In genomic region chr16:68469728-68470460, GRCh38 we compare ENCODE assay signal across 8 cellular contexts. TPM values are rescaled to one million over a fixed set of nuclear protein-coding genes. Genes with fewer than 3 reads are reported as not detected.
DNase-seq lines count a peak whose midpoint lies in the region; ATAC-seq and TF ChIP-seq lines count a peak whose summit lies in the region.

No MANE protein-coding gene starts in this region.

- no peak for DNase-seq in tibial artery
- DNase-seq in RWPE1 (ENCODE audit: low spot score): no peak
- no peak for DNase-seq in NCI-H1694 (lab: John Stamatoyannopoulos, UW)
- no peak for DNase-seq in MCF 10A (ENCODE audit: unreplicated experiment)

- H3K4me2 ChIP-seq in OCI-LY3 (ENCODE audit: low read length): peak overlapping the region; percentile 94

- peak overlapping the region; percentile 96 for H3K9ac ChIP-seq in OCI-LY3 (ENCODE audit: low read length)

- H2AFZ ChIP-seq in OCI-LY3 (ENCODE audit: low read depth, low read length): no peak overlapping the region

- H3K27me3 Mint-ChIP-seq in MCF 10A (ENCODE audit: insufficient read depth, unreplicated experiment): peaks cover 42% of the 10 kb centered on the region

- peak; percentile 23 for ATAC-seq in GM18502 (IDR thresholded peaks at IDR 0.05; ENCODE audit: poor library complexity, unreplicated experiment)
- peak; percentile 16 for ATAC-seq in HG02610 (IDR thresholded peaks at IDR 0.05; ENCODE audit: unreplicated experiment)
- ATAC-seq in gastroesophageal sphincter: peak; percentile 27

- H4K20me1 ChIP-seq in OCI-LY3 (ENCODE audit: insufficient read depth, low read length): no peaks in the 10 kb centered on the region

- H3K4me1 Mint-ChIP-seq in MCF 10A (ENCODE audit: insufficient read depth, unreplicated experiment): no peaks in the 10 kb centered on the region

- H3K79me2 ChIP-seq in OCI-LY3 (ENCODE audit: low read length): no peaks in the 10 kb centered on the region

- no peak for TF ChIP-seq CTCF in OCI-LY3 (IDR thresholded peaks at IDR 0.05; ENCODE audit: low read depth, low read length)
- no peak for TF ChIP-seq CTCF in gastroesophageal sphincter (IDR thresholded peaks at IDR 0.05)
- no peak for TF ChIP-seq CTCF in tibial artery (IDR thresholded peaks at IDR 0.05)
- TF ChIP-seq CTCF in RWPE1 (conservative IDR thresholded peaks at IDR 0.05; ENCODE audit: low read depth): no peak
- TF ChIP-seq CTCF in MCF 10A (IDR thresholded peaks at IDR 0.05; ENCODE audit: unreplicated experiment): no peak

- no peaks in the 10 kb centered on the region for H3K9me3 ChIP-seq in OCI-LY3 (ENCODE audit: insufficient read depth, low read length)
- no peaks in the 10 kb centered on the region for H3K9me3 ChIP-seq in gastroesophageal sphincter
- H3K9me3 ChIP-seq in tibial artery: no peaks in the 10 kb centered on the region

- H3K36me3 ChIP-seq in OCI-LY3 (replicated peaks; ENCODE audit: low read depth, low read length): no peaks in the 10 kb centered on the region
- no peaks in the 10 kb centered on the region for H3K36me3 ChIP-seq in gastroesophageal sphincter
- H3K36me3 ChIP-seq in tibial artery: no peaks in the 10 kb centered on the region

- intact Hi-C loops in tibial artery (cut with DNase I; ENCODE audit: low total_unique reads) (no loop called here), MCF 10A (cut with micrococcal nuclease) (no loop called here)

- TF ChIP-seq POLR2A in gastroesophageal sphincter (IDR thresholded peaks at IDR 0.05): no peak

- no peaks in the 10 kb centered on the region for H3K36me3 Mint-ChIP-seq in MCF 10A (ENCODE audit: insufficient read depth, unreplicated experiment)

- H3K4me3 Mint-ChIP-seq in MCF 10A (ENCODE audit: unreplicated experiment): no peak overlapping the region

- POLR2A ChIA-PET in RWPE1 (lab: Yijun Ruan, JAX; ENCODE audit: low non-redundant PET) (no interaction called here), MCF 10A (lab: Yijun Ruan, JAX) (interaction anchor here (0.8 to 1.3 kb wide), 2 partner anchors 10 to 43 kb away, joined by 3 read pairs; no protein-coding TSS in a partner anchor)

- BruUV-seq in MCF 10A (replicated peaks; lab: Mats Ljungman, UMichigan): no TSS peak

- CTCF ChIA-PET in RWPE1 (lab: Yijun Ruan, JAX) (interaction anchor here (0.7 to 0.8 kb wide), 2 partner anchors 87 to 1045 kb away, joined by 3 to 4 read pairs; no protein-coding TSS in a partner anchor), MCF 10A (lab: Yijun Ruan, JAX) (interaction anchor here (1.1 to 1.7 kb wide), 4 partner anchors 9 to 73 kb away, joined by 3 to 4 read pairs (median 3); no protein-coding TSS in a partner anchor)

- H3K4me3 ChIP-seq in OCI-LY3 (ENCODE audit: low read length) (peak overlapping the region; percentile 73), gastroesophageal sphincter (peak overlapping the region in 1 of 2 donors; percentile 19), tibial artery (peak overlapping the region; percentile 14 to 20)

- peaks cover 89% of the 10 kb centered on the region for H3K4me1 ChIP-seq in OCI-LY3 (ENCODE audit: low read length)
- peaks cover 0 to 23% (median 9%) of the 10 kb centered on the region in 3 donors for H3K4me1 ChIP-seq in gastroesophageal sphincter
- H3K4me1 ChIP-seq in tibial artery: peaks cover 0 to 21% (median 4%) of the 10 kb centered on the region in 4 donors

- TF ChIP-seq EP300 in gastroesophageal sphincter (IDR thresholded peaks at IDR 0.05): no peak

- H3K27ac Mint-ChIP-seq in MCF 10A (ENCODE audit: low read depth, unreplicated experiment): no peak overlapping the region

- no peaks in the 10 kb centered on the region for H3K9me3 Mint-ChIP-seq in MCF 10A (ENCODE audit: unreplicated experiment)

- peak overlapping the region; percentile 98 for H3K27ac ChIP-seq in OCI-LY3 (ENCODE audit: low read length)
- peak overlapping the region in 3 of 4 donors; percentile 14 to 61 (median 20) for H3K27ac ChIP-seq in gastroesophageal sphincter
- H3K27ac ChIP-seq in tibial artery: no peak overlapping the region
- H3K27ac ChIP-seq in RWPE1: no peak overlapping the region

- 28% methylated on average over 10 to 11 of the region's 11 CpGs for WGBS in gastroesophageal sphincter (ENCODE audit: low coverage in 1 of 2), 2 donors

- H3K27me3 ChIP-seq in OCI-LY3 (ENCODE audit: low read depth, low read length) (no peaks in the 10 kb centered on the region), gastroesophageal sphincter (no peaks in the 10 kb centered on the region), tibial artery (no peaks in the 10 kb centered on the region)

RNA-seq across cellular contexts. Expression of gene SMPD3, which starts 21.6 kb away (rescaled TPM):
- total RNA-seq in gastroesophageal sphincter (under 1 TPM in 3 of 4 donors, not detected in 1; 0.08 to 0.94 (median 0.77) TPM), MCF 10A (2022) (0.25 TPM in 1 of 2 replicates, not detected in the other)

Comparison
In these comparisons a context has a peak if more than half of its experiments do, and no peak if none do; other contexts are left out.
1. H3K27ac ChIP-seq: peak in OCI-LY3 (single experiment) and gastroesophageal sphincter (3 of 4); none in tibial artery (0 of 2) and RWPE1 (single experiment).
2. Peak in every context shown above with its lines, with median percentiles within 50 percentile points of each other: ATAC-seq.